Comparison of ENCODE assay signal across 27 cellular contexts in the genomic region with DNA sequence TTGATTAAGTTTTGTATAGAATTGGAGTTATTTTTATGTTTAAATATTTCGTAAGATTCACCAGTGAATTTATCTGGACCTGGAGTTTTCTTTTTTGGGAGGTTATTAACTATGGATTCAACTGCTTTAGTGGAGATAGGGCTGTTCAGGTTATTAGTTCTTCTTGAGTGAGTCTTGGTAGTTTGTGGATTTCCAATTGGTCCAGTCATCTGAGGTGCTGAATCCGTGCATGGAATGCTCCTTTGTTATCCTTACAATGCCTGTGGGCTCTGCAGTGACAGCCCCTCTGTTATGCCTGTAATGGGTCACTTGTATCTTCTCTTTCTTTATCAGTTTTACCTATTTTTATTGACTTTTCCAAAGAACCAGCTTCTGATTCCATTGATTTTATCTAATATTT. TPM values are rescaled to one million over a fixed set of nuclear protein-coding genes. Genes with fewer than 3 reads are reported as not detected.
"Had no signal": no experiment of that assay in that cellular context is flagged by ENCODE, and none has a peak within 500 bp of the region (broad histone marks: within the 10 kb centered on the region; RNA-seq: fewer than 3 reads in every experiment).

No MANE protein-coding gene starts in this region.

- H3K4me3 ChIP-seq: K562, SJSA1, SK-N-MC had no signal

- H3K27ac ChIP-seq: KMS-11, SJSA1, SK-N-MC had no signal

- H3K4me1 ChIP-seq: SJSA1 had no signal

- H3K9me3 ChIP-seq: SJSA1 had no signal

- H3K27me3 ChIP-seq: SJSA1 had no signal

- ATAC-seq: HepG2, K562 had no signal

- H3K36me3 ChIP-seq: SJSA1 had no signal

- DNase-seq: IMR-90, Kasumi-1, MM.1S, NCI-H1048, NCI-H1105 treated with DMSO at 0.1 percent for 48 hours, NCI-H1417 treated with DMSO at 0.1 percent for 48 hours, NCI-H146, NCI-H1694 treated with DMSO at 0.1 percent for 48 hours, NCI-H1930, NCI-H2081, NCI-H2107, NCI-H226, NCI-H446, NCI-H510A, NCI-H524 treated with DMSO at 0.1 percent for 48 hours, NCI-H69, NCI-H774, Right ventricle myocardium superior, RPMI8226, SIG-M5 had no signal

RNA-seq across cellular contexts. Expression of gene NKX1-1, which starts 15.4 kb away (rescaled TPM):
- total RNA-seq: HepG2, HT1080, IMR-90, K562, M059J, Right ventricle myocardium superior, SJSA1 had no signal
